In genomic region chr11:61528114-61528513, GRCh38 we compare ENCODE assay signal across 33 cellular contexts. TPM values are rescaled to one million over a fixed set of nuclear protein-coding genes. Genes with fewer than 3 reads are reported as not detected.
"Had no signal": no experiment of that assay in that cellular context is flagged by ENCODE, and none has a peak within 500 bp of the region (broad histone marks: within the 10 kb centered on the region; RNA-seq: fewer than 3 reads in every experiment).

No MANE protein-coding gene starts in this region.

- H3K4me1 ChIP-seq: foreskin keratinocyte, gastroesophageal sphincter, vagina had no signal

- H3K27me3 ChIP-seq: heart right ventricle, vagina had no signal

- H3K27ac ChIP-seq: coronary artery, esophagus muscularis mucosa, foreskin keratinocyte, gastroesophageal sphincter, heart right ventricle, left ventricle myocardium inferior, lower lobe of right lung, parathyroid adenoma, suprapubic skin, vagina had no signal

- H3K27ac Mint-ChIP-seq: immature natural killer cell, natural killer cell, progenitor cell of endocrine pancreas had no signal

- ATAC-seq: foreskin keratinocyte; gastroesophageal sphincter; heart right ventricle; left colon; lower lobe of right lung; natural killer cell; sciatic nerve; stimulated activated naive CD8-positive, alpha-beta T cell treated with anti-CD3 and anti-CD28 coated beads, Interleukin-15, amount 100 ng/mL, for 72 hours had no signal

- H3K4me3 Mint-ChIP-seq: immature natural killer cell; natural killer cell; neural crest cell; stimulated activated naive CD8-positive, alpha-beta T cell treated with anti-CD3 and anti-CD28 coated beads, Interleukin-15, amount 100 ng/mL, for 72 hours had no signal

- DNase-seq: dermis blood vessel endothelial cell; effector memory CD4-positive, alpha-beta T cell; foreskin keratinocyte; heart right ventricle; hippocampal formation; immature natural killer cell; islet precursor cell; kidney glomerular epithelial cell; left colon; left ventricle myocardium inferior; lower lobe of right lung; natural killer cell; stimulated activated CD4-positive, alpha-beta T cell treated with anti-CD3 and anti-CD28 coated beads, Interleukin-12 subunit alpha, Interleukin-12 subunit beta, amount 100 ng/mL, for 4 hours; stimulated activated CD4-positive, alpha-beta T cell treated with anti-CD3 and anti-CD28 coated beads, Interleukin-1b, Interleukin-23, amount 100 ng/mL, for 48 hours; stimulated activated CD4-positive, alpha-beta T cell treated with anti-CD3 and anti-CD28 coated beads, Interleukin-4, amount 100 ng/mL, for 1 hour; stimulated activated CD8-positive, alpha-beta memory T cell treated with anti-CD3 and anti-CD28 coated beads, Interleukin-4, amount 100 ng/mL, for 48 hours; stimulated activated naive CD4-positive, alpha-beta T cell; stimulated activated naive CD8-positive, alpha-beta T cell treated with anti-CD3 and anti-CD28 coated beads, Interleukin-15, amount 100 ng/mL, for 72 hours; trophoblast cell had no signal

- H3K36me3 Mint-ChIP-seq: immature natural killer cell, natural killer cell had no signal

- H3K36me3 ChIP-seq: gastroesophageal sphincter, lower lobe of right lung, suprapubic skin, vagina had no signal

- H3K4me2 ChIP-seq: smooth muscle cell had no signal

- H3K9me3 ChIP-seq: esophagus muscularis mucosa, gastroesophageal sphincter, heart right ventricle, left ventricle myocardium inferior, lower lobe of right lung, suprapubic skin, vagina had no signal

- H2AFZ ChIP-seq: parathyroid adenoma had no signal

- H3K9ac ChIP-seq: parathyroid adenoma had no signal

- H3K4me1 Mint-ChIP-seq: immature natural killer cell, natural killer cell had no signal

- H3K4me3 ChIP-seq: coronary artery, esophagus muscularis mucosa, gastroesophageal sphincter, heart right ventricle, left ventricle myocardium inferior, lower lobe of right lung, smooth muscle cell, suprapubic skin, vagina had no signal

- H3K9me3 Mint-ChIP-seq: immature natural killer cell; natural killer cell; neural crest cell; stimulated activated naive CD8-positive, alpha-beta T cell treated with anti-CD3 and anti-CD28 coated beads, Interleukin-15, amount 100 ng/mL, for 72 hours had no signal

RNA-seq across cellular contexts. Expression of gene LRRC10B, which starts 19.6 kb away (rescaled TPM):
- total RNA-seq: dermis blood vessel endothelial cell, endothelial cell of umbilical vein, epithelial cell of proximal tubule, foreskin keratinocyte, mononuclear cell, natural killer cell had no signal
- polyA plus RNA-seq: endothelial cell of umbilical vein, fibroblast of lung, immature natural killer cell had no signal

RNA-seq across cellular contexts. Expression of gene SYT7, which starts 52.8 kb away (rescaled TPM):
- polyA plus RNA-seq: immature natural killer cell had no signal
